1 cellular context compared by ENCODE assay signal in the genomic region with DNA sequence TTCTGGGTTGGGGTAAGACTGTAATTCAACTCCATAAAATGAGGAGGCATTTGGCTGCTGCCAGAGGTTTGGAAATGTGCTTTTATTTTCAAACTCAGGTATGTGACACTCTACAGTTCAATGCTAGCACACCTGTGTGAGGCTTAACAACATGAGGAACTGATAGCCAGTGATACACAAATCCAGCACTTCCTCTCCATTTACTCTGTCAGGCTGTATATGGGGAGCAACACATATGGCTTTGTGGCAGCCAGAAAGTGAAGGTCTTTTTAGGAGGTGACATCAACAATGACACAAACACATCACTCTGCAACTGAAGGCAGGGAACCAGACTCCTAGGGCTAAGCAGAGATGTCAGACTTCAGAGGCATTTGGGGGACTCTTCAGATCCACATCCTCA.
A peak's percentile ranks its signal among the peaks of the same experiment; 100 is the strongest.
TF ChIP-seq lines count a peak whose summit lies in the region.

No MANE protein-coding gene starts in this region.

TF ChIP-seq in K562, 482 proteins besides CTCF, POLR2A, EP300 and RAD21:
- TF ChIP-seq ARID1B (IDR thresholded peaks at IDR 0.05) (no peak), MAZ (CRISPR knock-in tag; conservative IDR thresholded peaks at IDR 0.05 in 1 of 2, IDR thresholded peaks at IDR 0.05 in 1 of 2) (no peak), TBP (optimal IDR thresholded peaks at IDR 0.05; ENCODE audit: low read depth, low read length) (no peak), KLF1 (tag; IDR thresholded peaks at IDR 0.05) (no peak), SPI1 (IDR thresholded peaks at IDR 0.05; ENCODE audit: borderline replicate concordance, low read depth, low read length) (0 out of 2 replicates have a peak, but pooled peaks have one; percentile 28)
